1 cellular context compared by ENCODE assay signal in the genomic region with DNA sequence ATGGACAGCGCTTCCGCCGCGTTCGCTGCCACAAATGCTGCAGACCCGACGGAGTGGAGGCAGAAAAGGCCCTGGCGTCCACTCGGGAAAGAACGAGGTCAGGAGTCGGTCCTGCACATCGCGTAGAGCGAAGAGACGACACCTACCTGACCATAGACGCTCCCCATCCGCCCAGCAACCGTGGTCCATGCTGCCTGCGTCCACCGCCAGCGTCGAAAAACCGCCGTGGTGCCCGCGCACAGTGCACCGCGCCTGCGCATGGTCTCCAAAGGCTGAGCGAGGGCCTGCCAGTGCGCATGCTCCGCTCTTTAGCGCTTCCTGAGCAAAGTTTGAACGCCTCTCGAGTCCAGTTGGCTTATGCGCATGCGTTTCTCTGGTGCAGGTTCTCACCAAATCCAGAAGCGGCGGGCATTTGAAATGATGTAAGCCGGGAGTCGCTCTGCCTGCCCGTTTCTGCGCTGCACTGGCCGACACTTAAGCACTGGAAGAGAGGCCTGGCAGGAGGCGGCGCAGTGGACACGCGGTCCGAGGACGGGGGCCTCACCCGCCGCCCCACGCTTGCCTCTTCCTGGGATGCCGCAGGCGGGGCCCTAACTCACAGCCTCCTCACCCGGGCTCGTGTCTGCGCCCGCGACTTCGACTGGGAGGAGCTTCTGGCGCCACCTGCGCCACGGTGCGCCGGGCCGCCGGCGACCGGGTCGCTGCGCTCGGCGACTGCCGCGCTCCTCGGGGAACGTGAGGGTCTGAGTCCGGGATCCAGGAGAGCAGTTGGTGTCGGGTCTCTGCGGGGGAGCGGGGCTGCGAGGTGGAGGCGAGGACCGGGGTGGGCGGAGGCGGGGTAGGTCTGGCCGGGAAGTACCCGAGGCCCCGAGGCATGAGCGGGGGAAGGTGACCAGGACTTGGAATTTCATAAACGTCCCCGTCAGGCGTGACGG.
TF ChIP-seq lines count a peak whose summit lies in the region.

A gene with protein sequence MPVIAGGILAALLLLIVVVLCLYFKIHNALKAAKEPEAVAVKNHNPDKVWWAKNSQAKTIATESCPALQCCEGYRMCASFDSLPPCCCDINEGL (minus strand): TSS at position 243 of the 935 bp plus-strand sequence. CDS start 29,066 bp downstream, outside the sequence.

TF ChIP-seq in GM23338, 12 proteins besides CTCF, POLR2A, EP300 and RAD21 (continued from another document):
- TF ChIP-seq, protein P1, sequence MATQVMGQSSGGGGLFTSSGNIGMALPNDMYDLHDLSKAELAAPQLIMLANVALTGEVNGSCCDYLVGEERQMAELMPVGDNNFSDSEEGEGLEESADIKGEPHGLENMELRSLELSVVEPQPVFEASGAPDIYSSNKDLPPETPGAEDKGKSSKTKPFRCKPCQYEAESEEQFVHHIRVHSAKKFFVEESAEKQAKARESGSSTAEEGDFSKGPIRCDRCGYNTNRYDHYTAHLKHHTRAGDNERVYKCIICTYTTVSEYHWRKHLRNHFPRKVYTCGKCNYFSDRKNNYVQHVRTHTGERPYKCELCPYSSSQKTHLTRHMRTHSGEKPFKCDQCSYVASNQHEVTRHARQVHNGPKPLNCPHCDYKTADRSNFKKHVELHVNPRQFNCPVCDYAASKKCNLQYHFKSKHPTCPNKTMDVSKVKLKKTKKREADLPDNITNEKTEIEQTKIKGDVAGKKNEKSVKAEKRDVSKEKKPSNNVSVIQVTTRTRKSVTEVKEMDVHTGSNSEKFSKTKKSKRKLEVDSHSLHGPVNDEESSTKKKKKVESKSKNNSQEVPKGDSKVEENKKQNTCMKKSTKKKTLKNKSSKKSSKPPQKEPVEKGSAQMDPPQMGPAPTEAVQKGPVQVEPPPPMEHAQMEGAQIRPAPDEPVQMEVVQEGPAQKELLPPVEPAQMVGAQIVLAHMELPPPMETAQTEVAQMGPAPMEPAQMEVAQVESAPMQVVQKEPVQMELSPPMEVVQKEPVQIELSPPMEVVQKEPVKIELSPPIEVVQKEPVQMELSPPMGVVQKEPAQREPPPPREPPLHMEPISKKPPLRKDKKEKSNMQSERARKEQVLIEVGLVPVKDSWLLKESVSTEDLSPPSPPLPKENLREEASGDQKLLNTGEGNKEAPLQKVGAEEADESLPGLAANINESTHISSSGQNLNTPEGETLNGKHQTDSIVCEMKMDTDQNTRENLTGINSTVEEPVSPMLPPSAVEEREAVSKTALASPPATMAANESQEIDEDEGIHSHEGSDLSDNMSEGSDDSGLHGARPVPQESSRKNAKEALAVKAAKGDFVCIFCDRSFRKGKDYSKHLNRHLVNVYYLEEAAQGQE (IDR thresholded peaks at IDR 0.05; ENCODE audit: unreplicated experiment), result peak; percentile 13
- TF ChIP-seq, protein P2, sequence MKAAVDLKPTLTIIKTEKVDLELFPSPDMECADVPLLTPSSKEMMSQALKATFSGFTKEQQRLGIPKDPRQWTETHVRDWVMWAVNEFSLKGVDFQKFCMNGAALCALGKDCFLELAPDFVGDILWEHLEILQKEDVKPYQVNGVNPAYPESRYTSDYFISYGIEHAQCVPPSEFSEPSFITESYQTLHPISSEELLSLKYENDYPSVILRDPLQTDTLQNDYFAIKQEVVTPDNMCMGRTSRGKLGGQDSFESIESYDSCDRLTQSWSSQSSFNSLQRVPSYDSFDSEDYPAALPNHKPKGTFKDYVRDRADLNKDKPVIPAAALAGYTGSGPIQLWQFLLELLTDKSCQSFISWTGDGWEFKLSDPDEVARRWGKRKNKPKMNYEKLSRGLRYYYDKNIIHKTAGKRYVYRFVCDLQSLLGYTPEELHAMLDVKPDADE (IDR thresholded peaks at IDR 0.05), result no peak
- peak; percentile 86 for TF ChIP-seq POLR2AphosphoS5 (IDR thresholded peaks at IDR 0.05; ENCODE audit: low read depth)
- 0 out of 2 replicates have a peak, but pooled peaks have one; percentile 12 for TF ChIP-seq ZNF114 (CRISPR knock-in tag; IDR thresholded peaks at IDR 0.05)
- TF ChIP-seq JUNB (IDR thresholded peaks at IDR 0.05; ENCODE audit: unreplicated experiment), result no peak
- no peak for TF ChIP-seq NANOG (IDR thresholded peaks at IDR 0.05; ENCODE audit: borderline replicate concordance)
- TF ChIP-seq, protein P3, sequence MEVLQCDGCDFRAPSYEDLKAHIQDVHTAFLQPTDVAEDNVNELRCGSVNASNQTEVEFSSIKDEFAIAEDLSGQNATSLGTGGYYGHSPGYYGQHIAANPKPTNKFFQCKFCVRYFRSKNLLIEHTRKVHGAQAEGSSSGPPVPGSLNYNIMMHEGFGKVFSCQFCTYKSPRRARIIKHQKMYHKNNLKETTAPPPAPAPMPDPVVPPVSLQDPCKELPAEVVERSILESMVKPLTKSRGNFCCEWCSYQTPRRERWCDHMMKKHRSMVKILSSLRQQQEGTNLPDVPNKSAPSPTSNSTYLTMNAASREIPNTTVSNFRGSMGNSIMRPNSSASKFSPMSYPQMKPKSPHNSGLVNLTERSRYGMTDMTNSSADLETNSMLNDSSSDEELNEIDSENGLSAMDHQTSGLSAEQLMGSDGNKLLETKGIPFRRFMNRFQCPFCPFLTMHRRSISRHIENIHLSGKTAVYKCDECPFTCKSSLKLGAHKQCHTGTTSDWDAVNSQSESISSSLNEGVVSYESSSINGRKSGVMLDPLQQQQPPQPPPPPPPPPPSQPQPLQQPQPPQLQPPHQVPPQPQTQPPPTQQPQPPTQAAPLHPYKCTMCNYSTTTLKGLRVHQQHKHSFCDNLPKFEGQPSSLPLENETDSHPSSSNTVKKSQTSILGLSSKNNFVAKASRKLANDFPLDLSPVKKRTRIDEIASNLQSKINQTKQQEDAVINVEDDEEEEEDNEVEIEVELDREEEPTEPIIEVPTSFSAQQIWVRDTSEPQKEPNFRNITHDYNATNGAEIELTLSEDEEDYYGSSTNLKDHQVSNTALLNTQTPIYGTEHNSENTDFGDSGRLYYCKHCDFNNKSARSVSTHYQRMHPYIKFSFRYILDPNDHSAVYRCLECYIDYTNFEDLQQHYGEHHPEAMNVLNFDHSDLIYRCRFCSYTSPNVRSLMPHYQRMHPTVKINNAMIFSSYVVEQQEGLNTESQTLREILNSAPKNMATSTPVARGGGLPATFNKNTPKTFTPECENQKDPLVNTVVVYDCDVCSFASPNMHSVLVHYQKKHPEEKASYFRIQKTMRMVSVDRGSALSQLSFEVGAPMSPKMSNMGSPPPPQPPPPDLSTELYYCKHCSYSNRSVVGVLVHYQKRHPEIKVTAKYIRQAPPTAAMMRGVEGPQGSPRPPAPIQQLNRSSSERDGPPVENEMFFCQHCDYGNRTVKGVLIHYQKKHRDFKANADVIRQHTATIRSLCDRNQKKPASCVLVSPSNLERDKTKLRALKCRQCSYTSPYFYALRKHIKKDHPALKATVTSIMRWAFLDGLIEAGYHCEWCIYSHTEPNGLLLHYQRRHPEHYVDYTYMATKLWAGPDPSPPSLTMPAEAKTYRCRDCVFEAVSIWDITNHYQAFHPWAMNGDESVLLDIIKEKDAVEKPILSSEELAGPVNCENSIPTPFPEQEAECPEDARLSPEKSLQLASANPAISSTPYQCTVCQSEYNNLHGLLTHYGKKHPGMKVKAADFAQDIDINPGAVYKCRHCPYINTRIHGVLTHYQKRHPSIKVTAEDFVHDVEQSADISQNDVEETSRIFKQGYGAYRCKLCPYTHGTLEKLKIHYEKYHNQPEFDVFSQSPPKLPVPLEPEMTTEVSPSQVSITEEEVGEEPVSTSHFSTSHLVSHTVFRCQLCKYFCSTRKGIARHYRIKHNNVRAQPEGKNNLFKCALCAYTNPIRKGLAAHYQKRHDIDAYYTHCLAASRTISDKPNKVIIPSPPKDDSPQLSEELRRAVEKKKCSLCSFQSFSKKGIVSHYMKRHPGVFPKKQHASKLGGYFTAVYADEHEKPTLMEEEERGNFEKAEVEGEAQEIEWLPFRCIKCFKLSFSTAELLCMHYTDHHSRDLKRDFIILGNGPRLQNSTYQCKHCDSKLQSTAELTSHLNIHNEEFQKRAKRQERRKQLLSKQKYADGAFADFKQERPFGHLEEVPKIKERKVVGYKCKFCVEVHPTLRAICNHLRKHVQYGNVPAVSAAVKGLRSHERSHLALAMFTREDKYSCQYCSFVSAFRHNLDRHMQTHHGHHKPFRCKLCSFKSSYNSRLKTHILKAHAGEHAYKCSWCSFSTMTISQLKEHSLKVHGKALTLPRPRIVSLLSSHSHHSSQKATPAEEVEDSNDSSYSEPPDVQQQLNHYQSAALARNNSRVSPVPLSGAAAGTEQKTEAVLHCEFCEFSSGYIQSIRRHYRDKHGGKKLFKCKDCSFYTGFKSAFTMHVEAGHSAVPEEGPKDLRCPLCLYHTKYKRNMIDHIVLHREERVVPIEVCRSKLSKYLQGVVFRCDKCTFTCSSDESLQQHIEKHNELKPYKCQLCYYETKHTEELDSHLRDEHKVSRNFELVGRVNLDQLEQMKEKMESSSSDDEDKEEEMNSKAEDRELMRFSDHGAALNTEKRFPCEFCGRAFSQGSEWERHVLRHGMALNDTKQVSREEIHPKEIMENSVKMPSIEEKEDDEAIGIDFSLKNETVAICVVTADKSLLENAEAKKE (CRISPR knock-in tag; IDR thresholded peaks at IDR 0.05), result no peak
- TF ChIP-seq STAT1 (IDR thresholded peaks at IDR 0.05; ENCODE audit: unreplicated experiment), result no peak
- no peak for TF ChIP-seq ZNF331 (CRISPR knock-in tag; IDR thresholded peaks at IDR 0.05; ENCODE audit: low read depth)
- TF ChIP-seq CREB1 (CRISPR knock-in tag; IDR thresholded peaks at IDR 0.05; ENCODE audit: low read depth), result no peak
- TF ChIP-seq EZH2phosphoT487 (IDR thresholded peaks at IDR 0.05; ENCODE audit: unreplicated experiment), result no peak
